Comparison of ENCODE assay signal across 21 cellular contexts in genomic region chr20:62310757-62311121, GRCh38.
"Had no signal": no experiment of that assay in that cellular context is flagged by ENCODE, and none has a peak within 500 bp of the region (broad histone marks: within the 10 kb centered on the region; RNA-seq: fewer than 3 reads in every experiment).

No MANE protein-coding gene starts in this region.

- H3K4me1 ChIP-seq: colonic mucosa, upper lobe of right lung had no signal

- H3K27me3 Mint-ChIP-seq: activated CD4-positive, alpha-beta T cell treated with anti-CD3 and anti-CD28 coated beads for 36 hours; activated CD8-positive, alpha-beta T cell treated with anti-CD3 and anti-CD28 coated beads for 36 hours; activated naive CD4-positive, alpha-beta T cell treated with anti-CD3 and anti-CD28 coated beads, Interleukin-2, amount 50 U/mL, for 24 hours; natural killer cell treated with Interleukin-12 subunit alpha and Interleukin-12 subunit beta and Interleukin-15 and Interleukin-18, amount 100 ng/mL, for 72 hours; progenitor cell of endocrine pancreas; stimulated activated naive CD8-positive, alpha-beta T cell treated with anti-CD3 and anti-CD28 coated beads, Interleukin-15, Interleukin-2, amounts not matched to agents 100 ng/mL and 50 ng/mL, for 24 hours; T-cell had no signal

- H3K36me3 Mint-ChIP-seq: activated naive CD4-positive, alpha-beta T cell treated with anti-CD3 and anti-CD28 coated beads, Interleukin-2, amount 50 U/mL, for 24 hours; natural killer cell treated with Interleukin-12 subunit alpha and Interleukin-12 subunit beta and Interleukin-15 and Interleukin-18, amount 100 ng/mL, for 72 hours had no signal

- H3K4me3 Mint-ChIP-seq: activated CD4-positive, alpha-beta T cell treated with anti-CD3 and anti-CD28 coated beads for 36 hours; activated CD8-positive, alpha-beta T cell treated with anti-CD3 and anti-CD28 coated beads for 36 hours; activated naive CD4-positive, alpha-beta T cell treated with anti-CD3 and anti-CD28 coated beads, Interleukin-2, amount 50 U/mL, for 24 hours; activated T-cell treated with anti-CD3 and anti-CD28 coated beads, Interleukin-2, amount 50 U/mL, for 4 hours; natural killer cell treated with Interleukin-12 subunit alpha and Interleukin-12 subunit beta and Interleukin-15 and Interleukin-18, amount 100 ng/mL, for 72 hours; stimulated activated naive CD8-positive, alpha-beta T cell treated with anti-CD3 and anti-CD28 coated beads, Interleukin-15, Interleukin-2, amounts not matched to agents 100 ng/mL and 50 ng/mL, for 24 hours; T-cell had no signal

- H3K9me3 ChIP-seq: adrenal gland, colonic mucosa, right atrium auricular region, thoracic aorta, upper lobe of right lung had no signal

- H3K9me3 Mint-ChIP-seq: activated CD8-positive, alpha-beta T cell treated with anti-CD3 and anti-CD28 coated beads for 36 hours; activated naive CD4-positive, alpha-beta T cell treated with anti-CD3 and anti-CD28 coated beads, Interleukin-2, amount 50 U/mL, for 24 hours; activated T-cell treated with anti-CD3 and anti-CD28 coated beads, Interleukin-2, amount 50 U/mL, for 4 hours; natural killer cell treated with Interleukin-12 subunit alpha and Interleukin-12 subunit beta and Interleukin-15 and Interleukin-18, amount 100 ng/mL, for 72 hours; stimulated activated naive CD8-positive, alpha-beta T cell treated with anti-CD3 and anti-CD28 coated beads, Interleukin-15, Interleukin-2, amounts not matched to agents 100 ng/mL and 50 ng/mL, for 24 hours; T-cell had no signal

- H3K27ac ChIP-seq: colonic mucosa, foreskin keratinocyte, right atrium auricular region, thoracic aorta, upper lobe of right lung, WERI-Rb-1 had no signal

- H3K4me3 ChIP-seq: adrenal gland, colonic mucosa, right atrium auricular region, skin epidermis, thoracic aorta, upper lobe of right lung had no signal

- DNase-seq: activated CD4-positive, alpha-beta T cell treated with anti-CD3 and anti-CD28 coated beads for 36 hours; activated CD8-positive, alpha-beta T cell treated with anti-CD3 and anti-CD28 coated beads for 36 hours; activated effector memory CD4-positive, alpha-beta T cell treated with Interleukin-2 at 50 U/mL for 16 hours; activated T-cell treated with anti-CD3 and anti-CD28 coated beads, Interleukin-2, amount 50 U/mL, for 4 hours; adrenal gland; colonic mucosa; effector CD4-positive, alpha-beta T cell; foreskin keratinocyte; head of caudate nucleus; kidney glomerular epithelial cell; T-cell; T-helper 9 cell; upper lobe of right lung; WERI-Rb-1 had no signal

- H3K27me3 ChIP-seq: adrenal gland, colonic mucosa, foreskin keratinocyte, right atrium auricular region, upper lobe of right lung had no signal

- ATAC-seq: activated CD4-positive, alpha-beta T cell treated with anti-CD3 and anti-CD28 coated beads for 36 hours; activated CD8-positive, alpha-beta T cell treated with anti-CD3 and anti-CD28 coated beads for 36 hours; activated T-cell treated with anti-CD3 and anti-CD28 coated beads, Interleukin-2, amount 50 U/mL, for 4 hours; foreskin keratinocyte; T-cell; upper lobe of right lung had no signal

- H3K27ac Mint-ChIP-seq: activated CD4-positive, alpha-beta T cell treated with anti-CD3 and anti-CD28 coated beads for 36 hours; activated CD8-positive, alpha-beta T cell treated with anti-CD3 and anti-CD28 coated beads for 36 hours; activated naive CD4-positive, alpha-beta T cell treated with anti-CD3 and anti-CD28 coated beads, Interleukin-2, amount 50 U/mL, for 24 hours; natural killer cell treated with Interleukin-12 subunit alpha and Interleukin-12 subunit beta and Interleukin-15 and Interleukin-18, amount 100 ng/mL, for 72 hours; progenitor cell of endocrine pancreas; stimulated activated naive CD8-positive, alpha-beta T cell treated with anti-CD3 and anti-CD28 coated beads, Interleukin-15, Interleukin-2, amounts not matched to agents 100 ng/mL and 50 ng/mL, for 24 hours; T-cell had no signal
